Comparison of ENCODE assay signal across 1 cellular context in genomic region chr11:72595292-72595684, GRCh38.
TF ChIP-seq lines count a peak whose summit lies in the region.

No MANE protein-coding gene starts in this region.

TF ChIP-seq in GM23338, 12 proteins besides CTCF, POLR2A, EP300 and RAD21 (continued from another document):
- TF ChIP-seq ZNF462 (CRISPR knock-in tag; IDR thresholded peaks at IDR 0.05) (no peak), ZNF331 (CRISPR knock-in tag; IDR thresholded peaks at IDR 0.05; ENCODE audit: low read depth) (no peak), REST (IDR thresholded peaks at IDR 0.05; ENCODE audit: unreplicated experiment) (no peak), EZH2 (IDR thresholded peaks at IDR 0.05; ENCODE audit: low read depth, unreplicated experiment) (no peak), CREB1 (CRISPR knock-in tag; IDR thresholded peaks at IDR 0.05; ENCODE audit: low read depth) (no peak)
TF ChIP-seq in GM23338: peak in this region for 0.
